8 cellular contexts compared by ENCODE assay signal in the genomic region with DNA sequence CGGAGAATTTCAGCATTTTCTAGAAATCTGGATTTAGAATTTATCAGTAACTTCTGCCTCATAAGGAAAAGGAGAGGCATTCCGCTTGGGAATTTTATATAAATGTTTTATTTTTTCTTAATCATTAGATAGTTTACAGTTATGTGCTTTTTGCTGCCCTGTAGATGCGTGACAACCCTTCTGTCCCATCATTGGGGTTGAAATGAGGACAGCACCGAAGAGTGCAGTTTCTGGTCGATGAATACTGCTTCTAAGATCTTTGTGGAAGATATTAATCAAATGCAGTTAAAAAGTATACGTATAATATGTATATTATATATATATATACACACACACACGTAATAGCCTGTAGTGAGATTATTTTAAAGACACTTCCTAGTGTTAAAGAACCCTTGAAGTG. TPM values are rescaled to one million over a fixed set of nuclear protein-coding genes. Genes with fewer than 3 reads are reported as not detected.
DNase-seq lines count a peak whose midpoint lies in the region; ATAC-seq and TF ChIP-seq lines count a peak whose summit lies in the region.

No MANE protein-coding gene starts in this region.

- CTCF ChIA-PET in activated B cell treated with CpG ODN at 0.5 μM for 24 hours (lab: Charles Lee): interaction anchor here (0.7 kb wide), 1 partner anchor 240 kb away, joined by 3 read pairs; no protein-coding TSS in a partner anchor

- peak overlapping the region; percentile 100 for H3K27ac Mint-ChIP-seq in activated CD4-positive, alpha-beta T cell treated with anti-CD3 and anti-CD28 coated beads, Interleukin-2, amount 10 ng/mL, durations not matched to agents 24 days and 14 days
- H3K27ac Mint-ChIP-seq in activated B cell treated with CpG ODN at 0.5 μM for 24 hours: no peak overlapping the region
- H3K27ac Mint-ChIP-seq in stimulated activated naive CD8-positive, alpha-beta T cell treated with anti-CD3 and anti-CD28 coated beads, Interleukin-15, amount 100 ng/mL, for 72 hours: peak overlapping the region; percentile 96 to 98

- intact Hi-C loops in activated CD4-positive, alpha-beta T cell treated with anti-CD3 and anti-CD28 coated beads, Interleukin-2, amount 10 ng/mL, durations not matched to agents 24 days and 14 days (cut with micrococcal nuclease): loop anchor here (5.0 kb wide), 2 partner anchors 335 to 535 kb away; no protein-coding TSS in a partner anchor
- intact Hi-C loops in activated B cell treated with CpG ODN at 0.5 μM for 24 hours (cut with micrococcal nuclease): loop anchor here (10.0 kb wide), 1 partner anchor 1088 kb away; a partner anchor contains a TSS

- TF ChIP-seq CTCF in activated B cell treated with CpG ODN at 0.5 μM for 24 hours (IDR thresholded peaks at IDR 0.05): no peak

- POLR2A ChIA-PET in activated B cell treated with CpG ODN at 0.5 μM for 24 hours (lab: Charles Lee): interaction anchor here (0.7 kb wide), 2 partner anchors 117 to 234 kb away, joined by 5 read pairs; no protein-coding TSS in a partner anchor

- H3K4me3 Mint-ChIP-seq in activated CD4-positive, alpha-beta T cell treated with anti-CD3 and anti-CD28 coated beads, Interleukin-2, amount 10 ng/mL, durations not matched to agents 24 days and 14 days: peak overlapping the region; percentile 98
- peak overlapping the region; percentile 96 for H3K4me3 Mint-ChIP-seq in activated B cell treated with CpG ODN at 0.5 μM for 24 hours
- peak overlapping the region; percentile 94 to 95 for H3K4me3 Mint-ChIP-seq in stimulated activated naive CD8-positive, alpha-beta T cell treated with anti-CD3 and anti-CD28 coated beads, Interleukin-15, amount 100 ng/mL, for 72 hours

- peaks cover 65% of the 10 kb centered on the region for H3K36me3 Mint-ChIP-seq in activated CD4-positive, alpha-beta T cell treated with anti-CD3 and anti-CD28 coated beads, Interleukin-2, amount 10 ng/mL, durations not matched to agents 24 days and 14 days (ENCODE audit: low read depth)
- peaks cover 16% of the 10 kb centered on the region for H3K36me3 Mint-ChIP-seq in activated B cell treated with CpG ODN at 0.5 μM for 24 hours (ENCODE audit: low read depth)

- peaks cover 3% of the 10 kb centered on the region for H3K9me3 Mint-ChIP-seq in activated CD4-positive, alpha-beta T cell treated with anti-CD3 and anti-CD28 coated beads, Interleukin-2, amount 10 ng/mL, durations not matched to agents 24 days and 14 days
- peaks cover 3% of the 10 kb centered on the region for H3K9me3 Mint-ChIP-seq in activated B cell treated with CpG ODN at 0.5 μM for 24 hours
- peaks cover 8 to 9% of the 10 kb centered on the region in 2 donors for H3K9me3 Mint-ChIP-seq in stimulated activated naive CD8-positive, alpha-beta T cell treated with anti-CD3 and anti-CD28 coated beads, Interleukin-15, amount 100 ng/mL, for 72 hours

- peak overlapping the region; percentile 94 for H3K4me3 ChIP-seq in iPS-11a (ENCODE audit: low read depth, low read length)

- H3K27me3 Mint-ChIP-seq in activated CD4-positive, alpha-beta T cell treated with anti-CD3 and anti-CD28 coated beads, Interleukin-2, amount 10 ng/mL, durations not matched to agents 24 days and 14 days: peaks cover 3% of the 10 kb centered on the region
- H3K27me3 Mint-ChIP-seq in activated B cell treated with CpG ODN at 0.5 μM for 24 hours: no peaks in the 10 kb centered on the region
- H3K27me3 Mint-ChIP-seq in stimulated activated naive CD8-positive, alpha-beta T cell treated with anti-CD3 and anti-CD28 coated beads, Interleukin-15, amount 100 ng/mL, for 72 hours: no peaks in the 10 kb centered on the region

- ATAC-seq in activated B cell treated with CpG ODN at 0.5 μM for 24 hours (ENCODE audit: low read depth) (no peak), HG02678 (IDR thresholded peaks at IDR 0.05; ENCODE audit: unreplicated experiment) (no peak), GM21786 (IDR thresholded peaks at IDR 0.05; ENCODE audit: unreplicated experiment) (no peak), HG03439 (IDR thresholded peaks at IDR 0.05; ENCODE audit: unreplicated experiment) (no peak)
- ATAC-seq in stimulated activated naive CD8-positive, alpha-beta T cell treated with anti-CD3 and anti-CD28 coated beads, Interleukin-15, amount 100 ng/mL, for 72 hours: no peak

- peaks cover 47% of the 10 kb centered on the region for H3K4me1 Mint-ChIP-seq in activated CD4-positive, alpha-beta T cell treated with anti-CD3 and anti-CD28 coated beads, Interleukin-2, amount 10 ng/mL, durations not matched to agents 24 days and 14 days
- peaks cover 39% of the 10 kb centered on the region for H3K4me1 Mint-ChIP-seq in activated B cell treated with CpG ODN at 0.5 μM for 24 hours
- H3K4me1 Mint-ChIP-seq in stimulated activated naive CD8-positive, alpha-beta T cell treated with anti-CD3 and anti-CD28 coated beads, Interleukin-15, amount 100 ng/mL, for 72 hours: peaks cover 52% of the 10 kb centered on the region

- DNase-seq in activated CD4-positive, alpha-beta T cell treated with anti-CD3 and anti-CD28 coated beads, Interleukin-2, amount 10 ng/mL, durations not matched to agents 24 days and 14 days: no peak
- no peak for DNase-seq in activated CD4-positive, alpha-beta T cell treated with anti-CD3 and anti-CD28 coated beads, Interleukin-2, amount 50 U/mL, for 1 hour
- no peak for DNase-seq in activated B cell treated with CpG ODN at 0.5 μM for 24 hours
- DNase-seq in stimulated activated naive CD8-positive, alpha-beta T cell treated with anti-CD3 and anti-CD28 coated beads, Interleukin-15, amount 100 ng/mL, for 72 hours: no peak

RNA-seq across cellular contexts. Expression of a gene that starts 1.5 kb away (rescaled TPM):
- total RNA-seq in activated CD4-positive, alpha-beta T cell treated with anti-CD3 and anti-CD28 coated beads, Interleukin-2, amount 10 ng/mL, durations not matched to agents 24 days and 14 days: 539 and 547 TPM in 2 replicates
- 50.6 and 51.4 TPM in 2 replicates for total RNA-seq in activated B cell treated with CpG ODN at 0.5 μM for 24 hours

Comparison
In these comparisons a context has a peak if more than half of its experiments do, and no peak if none do; other contexts are left out.
1. RNA of a gene that starts 1.5 kb away (total RNA-seq): 539 to 547 TPM in activated CD4-positive, alpha-beta T cell treated with anti-CD3 and anti-CD28 coated beads, Interleukin-2, amount 10 ng/mL, durations not matched to agents 24 days and 14 days; 50.6 to 51.4 TPM in activated B cell treated with CpG ODN at 0.5 μM for 24 hours; every median in the first group is over 10 times any median in the second.
2. Peak in every context shown above with its lines, with median percentiles within 50 percentile points of each other: H3K4me3 Mint-ChIP-seq.